Comparison of ENCODE assay signal across 39 cellular contexts in genomic region chr3:184291044-184291737, GRCh38. TPM values are rescaled to one million over a fixed set of nuclear protein-coding genes. Genes with fewer than 3 reads are reported as not detected.
"Had no signal": no experiment of that assay in that cellular context is flagged by ENCODE, and none has a peak within 500 bp of the region (broad histone marks: within the 10 kb centered on the region; RNA-seq: fewer than 3 reads in every experiment).

No MANE protein-coding gene starts in this region.

- ATAC-seq: activated CD4-positive, alpha-beta T cell treated with anti-CD3 and anti-CD28 coated beads for 36 hours; activated CD8-positive, alpha-beta memory T cell treated with anti-CD3 and anti-CD28 coated beads, Interleukin-2, amount 10 ng/mL, durations not matched to agents 7 days and 5 days; activated CD8-positive, alpha-beta T cell treated with anti-CD3 and anti-CD28 coated beads, Interleukin-2, amount 10 ng/mL, durations not matched to agents 7 days and 5 days; activated naive CD4-positive, alpha-beta T cell treated with anti-CD3 and anti-CD28 coated beads, Interleukin-2, amount 50 U/mL, for 72 hours; activated naive CD8-positive, alpha-beta T cell treated with anti-CD3 and anti-CD28 coated beads, Interleukin-2, amount 50 U/mL, for 24 hours; foreskin keratinocyte; gastroesophageal sphincter; T-helper 17 cell had no signal

- H3K4me3 ChIP-seq: adrenal gland, breast epithelium, cardiac muscle cell, dorsolateral prefrontal cortex, esophagus muscularis mucosa, gastroesophageal sphincter, heart right ventricle had no signal

- H3K36me3 Mint-ChIP-seq: activated CD4-positive, alpha-beta memory T cell treated with anti-CD3 and anti-CD28 coated beads for 36 hours; activated CD8-positive, alpha-beta memory T cell treated with anti-CD3 and anti-CD28 coated beads, Interleukin-2, amount 10 ng/mL, durations not matched to agents 7 days and 5 days; activated naive CD4-positive, alpha-beta T cell treated with anti-CD3 and anti-CD28 coated beads, Interleukin-2, amount 50 U/mL, for 72 hours; brain had no signal

- FAIRE-seq: colon had no signal

- H3K9me3 ChIP-seq: adrenal gland, breast epithelium, esophagus muscularis mucosa, gastroesophageal sphincter, heart right ventricle had no signal

- H3K36me3 ChIP-seq: adrenal gland, breast epithelium, cardiac muscle cell, esophagus muscularis mucosa, gastroesophageal sphincter, heart right ventricle had no signal

- H3K4me3 Mint-ChIP-seq: activated CD4-positive, alpha-beta memory T cell treated with anti-CD3 and anti-CD28 coated beads for 36 hours; activated CD4-positive, alpha-beta T cell treated with anti-CD3 and anti-CD28 coated beads for 36 hours; activated CD4-positive, alpha-beta T cell treated with anti-CD3 and anti-CD28 coated beads, Interleukin-2, amount 10 ng/mL, durations not matched to agents 24 days and 14 days; activated CD8-positive, alpha-beta memory T cell treated with anti-CD3 and anti-CD28 coated beads, Interleukin-2, amount 10 ng/mL, durations not matched to agents 7 days and 5 days; activated CD8-positive, alpha-beta T cell treated with anti-CD3 and anti-CD28 coated beads, Interleukin-2, amount 10 ng/mL, durations not matched to agents 7 days and 5 days; activated naive CD4-positive, alpha-beta T cell treated with anti-CD3 and anti-CD28 coated beads for 36 hours; activated naive CD8-positive, alpha-beta T cell treated with anti-CD3 and anti-CD28 coated beads, Interleukin-2, amount 50 U/mL, for 24 hours; activated T-helper 1 cell treated with anti-CD3 and anti-CD28 coated beads, Interleukin-12 subunit alpha, Interleukin-12 subunit beta, Interleukin-2, Interleukin-4 antibody, amounts not matched to agents 30 ng/mL and 10 ng/mL and 1 ng/mL, durations not matched to agents 14 hours and 24 hours and 36 hours; brain; dendritic cell treated with granulocyte-macrophage colony-stimulating factor and Interleukin-4, amounts not matched to agents 40 ng/mL and 50 ng/mL, for 4 days; endodermal cell; T-helper 17 cell; T-helper 2 cell treated with Interferon-gamma antibody and Interleukin-4, amounts not matched to agents 5 μg/mL and 100 μg/mL, for 36 hours had no signal

- H3K4me1 Mint-ChIP-seq: activated CD4-positive, alpha-beta T cell treated with anti-CD3 and anti-CD28 coated beads for 36 hours; activated CD8-positive, alpha-beta memory T cell treated with anti-CD3 and anti-CD28 coated beads, Interleukin-2, amount 10 ng/mL, durations not matched to agents 7 days and 5 days; activated naive CD8-positive, alpha-beta T cell treated with anti-CD3 and anti-CD28 coated beads, Interleukin-2, amount 50 U/mL, for 24 hours; brain; endodermal cell had no signal

- DNase-seq: activated CD4-positive, alpha-beta memory T cell treated with anti-CD3 and anti-CD28 coated beads for 36 hours; activated CD4-positive, alpha-beta T cell treated with anti-CD3 and anti-CD28 coated beads for 36 hours; activated CD4-positive, alpha-beta T cell treated with anti-CD3 and anti-CD28 coated beads, Interleukin-2, amount 10 ng/mL, durations not matched to agents 24 days and 14 days; activated CD4-positive, CD25-positive, alpha-beta regulatory T cell; activated CD4-positive, CD25-positive, alpha-beta regulatory T cell treated with anti-CD3 and anti-CD28 coated beads, Interleukin-2, amount 50 U/mL, for 72 hours; activated CD8-positive, alpha-beta memory T cell treated with anti-CD3 and anti-CD28 coated beads, Interleukin-2, amount 10 ng/mL, durations not matched to agents 7 days and 5 days; activated CD8-positive, alpha-beta memory T cell treated with anti-CD3 and anti-CD28 coated beads, Interleukin-2, amount 50 U/mL, for 4 hours; activated CD8-positive, alpha-beta T cell treated with anti-CD3 and anti-CD28 coated beads, Interleukin-2, amount 10 ng/mL, durations not matched to agents 7 days and 5 days; activated effector memory CD4-positive, alpha-beta T cell treated with anti-CD3 and anti-CD28 coated beads, Interleukin-2, amount 50 U/mL, for 16 hours; activated naive CD4-positive, alpha-beta T cell treated with anti-CD3 and anti-CD28 coated beads for 36 hours; activated naive CD8-positive, alpha-beta T cell treated with anti-CD3 and anti-CD28 coated beads, Interleukin-2, amount 50 U/mL, for 24 hours; activated T-cell treated with anti-CD3 and anti-CD28 coated beads, Interleukin-2, amount 50 U/mL, for 1 hour; activated T-cell treated with anti-CD3 and anti-CD28 coated beads, Interleukin-2, amount 50 U/mL, for 48 hours; adrenal gland; amygdala; aorta; central memory CD4-positive, alpha-beta T cell; dorsolateral prefrontal cortex; effector memory CD4-positive, alpha-beta T cell; foreskin keratinocyte; heart right ventricle; T-helper 1 cell; T-helper 17 cell; T1000 had no signal

- H3K27ac Mint-ChIP-seq: activated CD4-positive, alpha-beta memory T cell treated with anti-CD3 and anti-CD28 coated beads for 36 hours; activated CD4-positive, alpha-beta T cell treated with anti-CD3 and anti-CD28 coated beads for 36 hours; activated CD4-positive, alpha-beta T cell treated with anti-CD3 and anti-CD28 coated beads, Interleukin-2, amount 10 ng/mL, durations not matched to agents 24 days and 14 days; activated CD8-positive, alpha-beta memory T cell treated with anti-CD3 and anti-CD28 coated beads, Interleukin-2, amount 10 ng/mL, durations not matched to agents 7 days and 5 days; activated CD8-positive, alpha-beta T cell treated with anti-CD3 and anti-CD28 coated beads, Interleukin-2, amount 10 ng/mL, durations not matched to agents 7 days and 5 days; activated naive CD4-positive, alpha-beta T cell treated with anti-CD3 and anti-CD28 coated beads for 36 hours; activated naive CD4-positive, alpha-beta T cell treated with anti-CD3 and anti-CD28 coated beads, Interleukin-2, amount 50 U/mL, for 72 hours; activated naive CD8-positive, alpha-beta T cell treated with anti-CD3 and anti-CD28 coated beads, Interleukin-2, amount 50 U/mL, for 24 hours; activated T-helper 1 cell treated with anti-CD3 and anti-CD28 coated beads, Interleukin-12 subunit alpha, Interleukin-12 subunit beta, Interleukin-2, Interleukin-4 antibody, amounts not matched to agents 30 ng/mL and 10 ng/mL and 1 ng/mL, durations not matched to agents 14 hours and 24 hours and 36 hours; activated T-helper 2 cell treated with anti-CD3 and anti-CD28 coated beads, Interferon-gamma antibody, Interleukin-2, Interleukin-4, amounts not matched to agents 10 μg/mL and 5 μg/mL and 100 μg/mL, durations not matched to agents 14 hours and 24 hours and 36 hours; brain; dendritic cell treated with granulocyte-macrophage colony-stimulating factor and Interleukin-4, amounts not matched to agents 40 ng/mL and 50 ng/mL, for 4 days; endodermal cell; T-helper 17 cell; T-helper 2 cell treated with Interferon-gamma antibody and Interleukin-4, amounts not matched to agents 5 μg/mL and 100 μg/mL, for 36 hours had no signal

- H3K27ac ChIP-seq: adrenal gland, breast epithelium, cardiac muscle cell, dorsolateral prefrontal cortex, esophagus muscularis mucosa, foreskin keratinocyte, gastroesophageal sphincter, heart right ventricle had no signal

- H3K4me1 ChIP-seq: adrenal gland, breast epithelium, esophagus muscularis mucosa, foreskin keratinocyte, gastroesophageal sphincter, heart right ventricle had no signal

- H3K9me3 Mint-ChIP-seq: activated CD4-positive, alpha-beta memory T cell treated with anti-CD3 and anti-CD28 coated beads for 36 hours; activated CD4-positive, alpha-beta T cell treated with anti-CD3 and anti-CD28 coated beads, Interleukin-2, amount 10 ng/mL, durations not matched to agents 24 days and 14 days; activated naive CD4-positive, alpha-beta T cell treated with anti-CD3 and anti-CD28 coated beads for 36 hours; activated naive CD4-positive, alpha-beta T cell treated with anti-CD3 and anti-CD28 coated beads, Interleukin-2, amount 50 U/mL, for 72 hours; activated naive CD8-positive, alpha-beta T cell treated with anti-CD3 and anti-CD28 coated beads, Interleukin-2, amount 50 U/mL, for 24 hours; activated T-helper 1 cell treated with anti-CD3 and anti-CD28 coated beads, Interleukin-12 subunit alpha, Interleukin-12 subunit beta, Interleukin-2, Interleukin-4 antibody, amounts not matched to agents 30 ng/mL and 10 ng/mL and 1 ng/mL, durations not matched to agents 14 hours and 24 hours and 36 hours; activated T-helper 2 cell treated with anti-CD3 and anti-CD28 coated beads, Interferon-gamma antibody, Interleukin-2, Interleukin-4, amounts not matched to agents 10 μg/mL and 5 μg/mL and 100 μg/mL, durations not matched to agents 14 hours and 24 hours and 36 hours; brain; dendritic cell treated with granulocyte-macrophage colony-stimulating factor and Interleukin-4, amounts not matched to agents 40 ng/mL and 50 ng/mL, for 4 days; endodermal cell; T-helper 2 cell treated with Interferon-gamma antibody and Interleukin-4, amounts not matched to agents 5 μg/mL and 100 μg/mL, for 36 hours had no signal

- H3K27me3 ChIP-seq: adrenal gland, breast epithelium, dorsolateral prefrontal cortex, foreskin keratinocyte had no signal

RNA-seq across cellular contexts. Expression of gene ECE2, which starts 15.4 kb away (rescaled TPM):
- total RNA-seq: activated CD4-positive, alpha-beta memory T cell treated with anti-CD3 and anti-CD28 coated beads for 36 hours; activated CD4-positive, alpha-beta T cell treated with anti-CD3 and anti-CD28 coated beads for 36 hours; activated CD4-positive, alpha-beta T cell treated with anti-CD3 and anti-CD28 coated beads, Interleukin-2, amount 10 ng/mL, durations not matched to agents 24 days and 14 days; activated CD8-positive, alpha-beta memory T cell treated with anti-CD3 and anti-CD28 coated beads for 36 hours; activated CD8-positive, alpha-beta memory T cell treated with anti-CD3 and anti-CD28 coated beads, Interleukin-2, amount 10 ng/mL, durations not matched to agents 7 days and 5 days; activated CD8-positive, alpha-beta T cell treated with anti-CD3 and anti-CD28 coated beads, Interleukin-2, amount 10 ng/mL, durations not matched to agents 7 days and 5 days; activated naive CD4-positive, alpha-beta T cell treated with anti-CD3 and anti-CD28 coated beads for 36 hours; activated T-helper 1 cell treated with anti-CD3 and anti-CD28 coated beads, Interleukin-12 subunit alpha, Interleukin-12 subunit beta, Interleukin-2, Interleukin-4 antibody, amounts not matched to agents 30 ng/mL and 10 ng/mL and 1 ng/mL, durations not matched to agents 14 hours and 24 hours and 36 hours; activated T-helper 2 cell treated with anti-CD3 and anti-CD28 coated beads, Interferon-gamma antibody, Interleukin-2, Interleukin-4, amounts not matched to agents 10 μg/mL and 5 μg/mL and 100 μg/mL, durations not matched to agents 14 hours and 24 hours and 36 hours; aorta; breast epithelium; cardiac muscle cell; endodermal cell; epithelial cell of proximal tubule; foreskin keratinocyte; glomerular endothelial cell; T-helper 17 cell had no signal
- polyA plus RNA-seq: aorta, cardiac muscle cell, foreskin keratinocyte, heart right ventricle had no signal

RNA-seq across cellular contexts. Expression of gene CAMK2N2, which starts 29.8 kb away (rescaled TPM):
- total RNA-seq: activated CD8-positive, alpha-beta T cell treated with anti-CD3 and anti-CD28 coated beads, Interleukin-2, amount 10 ng/mL, durations not matched to agents 7 days and 5 days; activated naive CD4-positive, alpha-beta T cell treated with anti-CD3 and anti-CD28 coated beads for 36 hours; breast epithelium; cardiac muscle cell; esophagus muscularis mucosa; gastroesophageal sphincter had no signal
- polyA plus RNA-seq: aorta had no signal
